1 cellular context compared by ENCODE assay signal in the genomic region with DNA sequence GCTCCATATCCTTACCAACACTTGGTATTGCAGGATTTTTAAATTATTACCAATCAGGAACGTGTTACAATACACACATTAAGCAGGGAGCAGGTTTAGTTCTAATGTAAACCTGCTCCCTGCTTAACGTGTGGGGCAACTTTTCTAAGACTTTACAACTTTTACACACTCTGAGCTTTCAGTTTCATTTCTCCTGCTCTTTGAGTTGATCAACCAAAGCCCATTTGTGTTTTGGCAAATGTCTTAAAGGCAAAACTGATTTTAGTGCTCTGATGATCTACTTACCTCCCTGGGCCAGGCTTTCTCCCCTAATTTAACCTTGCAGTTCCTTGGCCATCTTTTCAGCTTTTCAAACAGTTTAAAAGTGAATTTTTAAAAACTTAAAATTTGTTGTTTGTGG.
TF ChIP-seq lines count a peak whose summit lies in the region.

No MANE protein-coding gene starts in this region.

TF ChIP-seq in GM23338, 12 proteins besides CTCF, POLR2A, EP300 and RAD21:
- TF ChIP-seq, protein P1, sequence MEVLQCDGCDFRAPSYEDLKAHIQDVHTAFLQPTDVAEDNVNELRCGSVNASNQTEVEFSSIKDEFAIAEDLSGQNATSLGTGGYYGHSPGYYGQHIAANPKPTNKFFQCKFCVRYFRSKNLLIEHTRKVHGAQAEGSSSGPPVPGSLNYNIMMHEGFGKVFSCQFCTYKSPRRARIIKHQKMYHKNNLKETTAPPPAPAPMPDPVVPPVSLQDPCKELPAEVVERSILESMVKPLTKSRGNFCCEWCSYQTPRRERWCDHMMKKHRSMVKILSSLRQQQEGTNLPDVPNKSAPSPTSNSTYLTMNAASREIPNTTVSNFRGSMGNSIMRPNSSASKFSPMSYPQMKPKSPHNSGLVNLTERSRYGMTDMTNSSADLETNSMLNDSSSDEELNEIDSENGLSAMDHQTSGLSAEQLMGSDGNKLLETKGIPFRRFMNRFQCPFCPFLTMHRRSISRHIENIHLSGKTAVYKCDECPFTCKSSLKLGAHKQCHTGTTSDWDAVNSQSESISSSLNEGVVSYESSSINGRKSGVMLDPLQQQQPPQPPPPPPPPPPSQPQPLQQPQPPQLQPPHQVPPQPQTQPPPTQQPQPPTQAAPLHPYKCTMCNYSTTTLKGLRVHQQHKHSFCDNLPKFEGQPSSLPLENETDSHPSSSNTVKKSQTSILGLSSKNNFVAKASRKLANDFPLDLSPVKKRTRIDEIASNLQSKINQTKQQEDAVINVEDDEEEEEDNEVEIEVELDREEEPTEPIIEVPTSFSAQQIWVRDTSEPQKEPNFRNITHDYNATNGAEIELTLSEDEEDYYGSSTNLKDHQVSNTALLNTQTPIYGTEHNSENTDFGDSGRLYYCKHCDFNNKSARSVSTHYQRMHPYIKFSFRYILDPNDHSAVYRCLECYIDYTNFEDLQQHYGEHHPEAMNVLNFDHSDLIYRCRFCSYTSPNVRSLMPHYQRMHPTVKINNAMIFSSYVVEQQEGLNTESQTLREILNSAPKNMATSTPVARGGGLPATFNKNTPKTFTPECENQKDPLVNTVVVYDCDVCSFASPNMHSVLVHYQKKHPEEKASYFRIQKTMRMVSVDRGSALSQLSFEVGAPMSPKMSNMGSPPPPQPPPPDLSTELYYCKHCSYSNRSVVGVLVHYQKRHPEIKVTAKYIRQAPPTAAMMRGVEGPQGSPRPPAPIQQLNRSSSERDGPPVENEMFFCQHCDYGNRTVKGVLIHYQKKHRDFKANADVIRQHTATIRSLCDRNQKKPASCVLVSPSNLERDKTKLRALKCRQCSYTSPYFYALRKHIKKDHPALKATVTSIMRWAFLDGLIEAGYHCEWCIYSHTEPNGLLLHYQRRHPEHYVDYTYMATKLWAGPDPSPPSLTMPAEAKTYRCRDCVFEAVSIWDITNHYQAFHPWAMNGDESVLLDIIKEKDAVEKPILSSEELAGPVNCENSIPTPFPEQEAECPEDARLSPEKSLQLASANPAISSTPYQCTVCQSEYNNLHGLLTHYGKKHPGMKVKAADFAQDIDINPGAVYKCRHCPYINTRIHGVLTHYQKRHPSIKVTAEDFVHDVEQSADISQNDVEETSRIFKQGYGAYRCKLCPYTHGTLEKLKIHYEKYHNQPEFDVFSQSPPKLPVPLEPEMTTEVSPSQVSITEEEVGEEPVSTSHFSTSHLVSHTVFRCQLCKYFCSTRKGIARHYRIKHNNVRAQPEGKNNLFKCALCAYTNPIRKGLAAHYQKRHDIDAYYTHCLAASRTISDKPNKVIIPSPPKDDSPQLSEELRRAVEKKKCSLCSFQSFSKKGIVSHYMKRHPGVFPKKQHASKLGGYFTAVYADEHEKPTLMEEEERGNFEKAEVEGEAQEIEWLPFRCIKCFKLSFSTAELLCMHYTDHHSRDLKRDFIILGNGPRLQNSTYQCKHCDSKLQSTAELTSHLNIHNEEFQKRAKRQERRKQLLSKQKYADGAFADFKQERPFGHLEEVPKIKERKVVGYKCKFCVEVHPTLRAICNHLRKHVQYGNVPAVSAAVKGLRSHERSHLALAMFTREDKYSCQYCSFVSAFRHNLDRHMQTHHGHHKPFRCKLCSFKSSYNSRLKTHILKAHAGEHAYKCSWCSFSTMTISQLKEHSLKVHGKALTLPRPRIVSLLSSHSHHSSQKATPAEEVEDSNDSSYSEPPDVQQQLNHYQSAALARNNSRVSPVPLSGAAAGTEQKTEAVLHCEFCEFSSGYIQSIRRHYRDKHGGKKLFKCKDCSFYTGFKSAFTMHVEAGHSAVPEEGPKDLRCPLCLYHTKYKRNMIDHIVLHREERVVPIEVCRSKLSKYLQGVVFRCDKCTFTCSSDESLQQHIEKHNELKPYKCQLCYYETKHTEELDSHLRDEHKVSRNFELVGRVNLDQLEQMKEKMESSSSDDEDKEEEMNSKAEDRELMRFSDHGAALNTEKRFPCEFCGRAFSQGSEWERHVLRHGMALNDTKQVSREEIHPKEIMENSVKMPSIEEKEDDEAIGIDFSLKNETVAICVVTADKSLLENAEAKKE (CRISPR knock-in tag; IDR thresholded peaks at IDR 0.05), result no peak
- TF ChIP-seq EZH2phosphoT487 (IDR thresholded peaks at IDR 0.05; ENCODE audit: unreplicated experiment) (no peak), CREB1 (CRISPR knock-in tag; IDR thresholded peaks at IDR 0.05; ENCODE audit: low read depth) (no peak), ZNF114 (CRISPR knock-in tag; IDR thresholded peaks at IDR 0.05) (no peak), POLR2AphosphoS5 (IDR thresholded peaks at IDR 0.05; ENCODE audit: low read depth) (no peak), JUNB (IDR thresholded peaks at IDR 0.05; ENCODE audit: unreplicated experiment) (no peak), ZNF331 (CRISPR knock-in tag; IDR thresholded peaks at IDR 0.05; ENCODE audit: low read depth) (no peak), NANOG (IDR thresholded peaks at IDR 0.05; ENCODE audit: borderline replicate concordance) (no peak), STAT1 (IDR thresholded peaks at IDR 0.05; ENCODE audit: unreplicated experiment) (no peak)
- TF ChIP-seq, protein P2, sequence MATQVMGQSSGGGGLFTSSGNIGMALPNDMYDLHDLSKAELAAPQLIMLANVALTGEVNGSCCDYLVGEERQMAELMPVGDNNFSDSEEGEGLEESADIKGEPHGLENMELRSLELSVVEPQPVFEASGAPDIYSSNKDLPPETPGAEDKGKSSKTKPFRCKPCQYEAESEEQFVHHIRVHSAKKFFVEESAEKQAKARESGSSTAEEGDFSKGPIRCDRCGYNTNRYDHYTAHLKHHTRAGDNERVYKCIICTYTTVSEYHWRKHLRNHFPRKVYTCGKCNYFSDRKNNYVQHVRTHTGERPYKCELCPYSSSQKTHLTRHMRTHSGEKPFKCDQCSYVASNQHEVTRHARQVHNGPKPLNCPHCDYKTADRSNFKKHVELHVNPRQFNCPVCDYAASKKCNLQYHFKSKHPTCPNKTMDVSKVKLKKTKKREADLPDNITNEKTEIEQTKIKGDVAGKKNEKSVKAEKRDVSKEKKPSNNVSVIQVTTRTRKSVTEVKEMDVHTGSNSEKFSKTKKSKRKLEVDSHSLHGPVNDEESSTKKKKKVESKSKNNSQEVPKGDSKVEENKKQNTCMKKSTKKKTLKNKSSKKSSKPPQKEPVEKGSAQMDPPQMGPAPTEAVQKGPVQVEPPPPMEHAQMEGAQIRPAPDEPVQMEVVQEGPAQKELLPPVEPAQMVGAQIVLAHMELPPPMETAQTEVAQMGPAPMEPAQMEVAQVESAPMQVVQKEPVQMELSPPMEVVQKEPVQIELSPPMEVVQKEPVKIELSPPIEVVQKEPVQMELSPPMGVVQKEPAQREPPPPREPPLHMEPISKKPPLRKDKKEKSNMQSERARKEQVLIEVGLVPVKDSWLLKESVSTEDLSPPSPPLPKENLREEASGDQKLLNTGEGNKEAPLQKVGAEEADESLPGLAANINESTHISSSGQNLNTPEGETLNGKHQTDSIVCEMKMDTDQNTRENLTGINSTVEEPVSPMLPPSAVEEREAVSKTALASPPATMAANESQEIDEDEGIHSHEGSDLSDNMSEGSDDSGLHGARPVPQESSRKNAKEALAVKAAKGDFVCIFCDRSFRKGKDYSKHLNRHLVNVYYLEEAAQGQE (IDR thresholded peaks at IDR 0.05; ENCODE audit: unreplicated experiment), result no peak
